6 cellular contexts compared by ENCODE assay signal in genomic region chr6:82123632-82124031, GRCh38.
"Had no signal": no experiment of that assay in that cellular context is flagged by ENCODE, and none has a peak within 500 bp of the region (broad histone marks: within the 10 kb centered on the region; RNA-seq: fewer than 3 reads in every experiment).

No MANE protein-coding gene starts in this region.

- H3K4me1 ChIP-seq: HAP-1 had no signal

- H3K36me3 Mint-ChIP-seq: IgD-negative memory B cell had no signal

- H3K9me3 Mint-ChIP-seq: HFFc6 had no signal

- H3K36me3 ChIP-seq: HAP-1 had no signal

- H3K4me1 Mint-ChIP-seq: IgD-negative memory B cell had no signal

- ATAC-seq: HCT116 had no signal

- H3K27ac Mint-ChIP-seq: HFFc6, IgD-negative memory B cell had no signal

- H3K4me3 ChIP-seq: HAP-1 had no signal

- H3K4me3 Mint-ChIP-seq: HFFc6, IgD-negative memory B cell had no signal

- DNase-seq: GOT3, H7, HFFc6 had no signal
